1 cellular context compared by ENCODE assay signal in the genomic region with DNA sequence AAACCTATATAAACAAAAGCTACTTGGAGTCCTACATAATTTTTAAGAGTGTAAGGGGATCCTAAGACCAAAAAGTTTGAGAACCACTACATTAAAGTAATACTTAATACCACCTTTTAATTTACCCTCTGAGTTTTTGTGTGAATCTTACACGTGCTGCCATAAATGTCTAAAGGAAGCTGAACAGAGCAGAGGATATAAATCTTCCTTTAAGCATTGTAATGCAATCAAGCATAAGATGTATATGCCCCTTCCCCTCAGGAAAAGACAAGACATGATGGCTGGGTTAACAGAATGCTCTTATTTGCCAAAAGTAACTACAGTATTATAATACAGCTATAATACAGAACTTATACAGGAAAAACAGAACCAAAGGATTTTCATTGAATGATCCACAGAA.
TF ChIP-seq lines count a peak whose summit lies in the region.

No MANE protein-coding gene starts in this region.

TF ChIP-seq in GM12878, 131 proteins besides CTCF, POLR2A, EP300 and RAD21:
- TF ChIP-seq STAT1 (conservative IDR thresholded peaks at IDR 0.05) (no peak), WRNIP1 (IDR thresholded peaks at IDR 0.05; ENCODE audit: borderline replicate concordance, low read depth, low read length) (no peak), STAT3 (IDR thresholded peaks at IDR 0.05; ENCODE audit: low read depth, low read length) (no peak), ZNF24 (IDR thresholded peaks at IDR 0.05) (no peak), HDGF (IDR thresholded peaks at IDR 0.05) (no peak), HDAC2 (IDR thresholded peaks at IDR 0.05) (no peak), HDAC6 (IDR thresholded peaks at IDR 0.05; ENCODE audit: unreplicated experiment) (no peak), RFX5 (IDR thresholded peaks at IDR 0.05; ENCODE audit: low read depth, low read length) (no peak), EZH2 (IDR thresholded peaks at IDR 0.05; ENCODE audit: borderline replicate concordance, control insufficient read depth, low read depth, low read length) (no peak), NR2C2 (IDR thresholded peaks at IDR 0.05; ENCODE audit: borderline replicate concordance, control insufficient read depth, insufficient read length, low read depth) (no peak), NR2F1 (conservative IDR thresholded peaks at IDR 0.05) (no peak), POLR2AphosphoS5 (IDR thresholded peaks at IDR 0.05; ENCODE audit: low read length) (no peak), TCF12 (IDR thresholded peaks at IDR 0.05; ENCODE audit: low read depth, low read length) (no peak), GATAD2B (conservative IDR thresholded peaks at IDR 0.05; ENCODE audit: low read depth) (no peak), MYB (IDR thresholded peaks at IDR 0.05; ENCODE audit: borderline replicate concordance, low read depth, low read length) (no peak)
- TF ChIP-seq, protein P1, sequence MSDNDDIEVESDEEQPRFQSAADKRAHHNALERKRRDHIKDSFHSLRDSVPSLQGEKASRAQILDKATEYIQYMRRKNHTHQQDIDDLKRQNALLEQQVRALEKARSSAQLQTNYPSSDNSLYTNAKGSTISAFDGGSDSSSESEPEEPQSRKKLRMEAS (IDR thresholded peaks at IDR 0.05; ENCODE audit: low read depth, low read length), result no peak
- TF ChIP-seq, protein P2, sequence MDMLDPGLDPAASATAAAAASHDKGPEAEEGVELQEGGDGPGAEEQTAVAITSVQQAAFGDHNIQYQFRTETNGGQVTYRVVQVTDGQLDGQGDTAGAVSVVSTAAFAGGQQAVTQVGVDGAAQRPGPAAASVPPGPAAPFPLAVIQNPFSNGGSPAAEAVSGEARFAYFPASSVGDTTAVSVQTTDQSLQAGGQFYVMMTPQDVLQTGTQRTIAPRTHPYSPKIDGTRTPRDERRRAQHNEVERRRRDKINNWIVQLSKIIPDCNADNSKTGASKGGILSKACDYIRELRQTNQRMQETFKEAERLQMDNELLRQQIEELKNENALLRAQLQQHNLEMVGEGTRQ (IDR thresholded peaks at IDR 0.05; ENCODE audit: borderline replicate concordance, low read depth, low read length), result no peak
